Comparison of ENCODE assay signal across 11 cellular contexts in the genomic region with DNA sequence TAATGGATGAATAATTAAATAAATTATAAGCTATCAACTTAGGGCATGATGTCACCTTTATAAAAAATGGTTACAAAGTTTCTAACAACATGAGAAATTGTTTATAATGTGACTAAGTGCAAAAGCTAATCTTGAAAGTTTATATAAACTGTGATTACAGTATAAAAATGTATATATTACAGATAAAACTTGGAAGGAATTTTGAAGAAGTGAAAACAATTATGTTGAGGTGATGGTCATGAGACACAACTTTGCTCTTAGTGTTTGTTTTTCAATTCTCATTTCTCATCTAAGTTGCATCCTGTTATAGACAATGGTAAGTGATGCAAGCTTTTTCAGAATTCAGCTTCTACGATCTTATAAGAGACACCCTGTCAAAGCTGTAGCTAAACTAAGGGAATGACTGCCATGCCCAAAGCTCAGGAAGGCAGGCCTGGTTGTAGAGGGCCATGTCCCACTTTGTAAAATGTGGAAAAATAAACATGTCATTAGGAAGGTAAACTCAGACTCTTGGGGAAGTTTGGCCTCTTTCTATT. TPM values are rescaled to one million over a fixed set of nuclear protein-coding genes. Genes with fewer than 3 reads are reported as not detected.
A peak's percentile ranks its signal among the peaks of the same experiment; 100 is the strongest.
DNase-seq lines count a peak whose midpoint lies in the region; ATAC-seq and TF ChIP-seq lines count a peak whose summit lies in the region.
"Had no signal": no experiment of that assay in that cellular context is flagged by ENCODE, and none has a peak within 500 bp of the region (broad histone marks: within the 10 kb centered on the region; RNA-seq: fewer than 3 reads in every experiment).

No MANE protein-coding gene starts in this region.

- in situ Hi-C loops in ACHN (cut with HindIII; ENCODE audit: low pct_ligation_motif_present, low pct_unique_long_range_greater_than_20kb, low sequenced_read_pairs): no loop called here

- no peak overlapping the region for H3K4me3 ChIP-seq in fibroblast of the aortic adventitia (ENCODE audit: low read depth, low read length)
- H3K4me3 ChIP-seq: tibial artery had no signal

- TF ChIP-seq CTCF in fibroblast of the aortic adventitia (IDR thresholded peaks at IDR 0.05; ENCODE audit: insufficient read depth, low read length): no peak

- peak; percentile 70 for DNase-seq in fibroblast of the aortic adventitia (ENCODE audit: low read depth)
- no peak for DNase-seq in DMS 273 treated with DMSO at 0.1 percent for 48 hours (lab: John Stamatoyannopoulos, UW)
- no peak for DNase-seq in cerebellum (ENCODE audit: low spot score)
- DNase-seq in GF-D8 (lab: John Stamatoyannopoulos, UW): no peak
- no peak for DNase-seq in ACHN
- DNase-seq: DMS79 treated with DMSO at 0.1 percent for 48 hours, NCI-H526 treated with DMSO at 0.1 percent for 48 hours, tibial artery had no signal

- ATAC-seq in GM18520 (IDR thresholded peaks at IDR 0.05; ENCODE audit: unreplicated experiment) (peak; percentile 66), GM21723 (IDR thresholded peaks at IDR 0.05; ENCODE audit: unreplicated experiment) (peak; percentile 89), HG03378 (IDR thresholded peaks at IDR 0.05; ENCODE audit: unreplicated experiment) (peak; percentile 83)

RNA-seq across cellular contexts. Expression of a gene that starts 23.9 kb away (rescaled TPM):
- total RNA-seq in fibroblast of the aortic adventitia (ENCODE audit: low replicate concordance) (0.18 and 0.49 TPM in 2 replicates), cerebellum (0.18 TPM)
